ENCODE assay signal across 20 cellular contexts in genomic region chr5:144422025-144422424, GRCh38.
"Had no signal": no experiment of that assay in that cellular context is flagged by ENCODE, and none has a peak within 500 bp of the region (broad histone marks: within the 10 kb centered on the region; RNA-seq: fewer than 3 reads in every experiment).

No MANE protein-coding gene starts in this region.

- DNase-seq: activated CD4-positive, alpha-beta T cell treated with anti-CD3 and anti-CD28 coated beads for 4 hours; activated CD4-positive, alpha-beta T cell treated with anti-CD3 and anti-CD28 coated beads, Interleukin-2, amount 50 U/mL, for 48 hours; activated CD4-positive, CD25-positive, alpha-beta regulatory T cell; activated effector memory CD4-positive, alpha-beta T cell treated with Interleukin-2 at 50 U/mL for 16 hours; activated naive CD4-positive, alpha-beta T cell treated with anti-CD3 and anti-CD28 coated beads, Interleukin-2, amount 10 ng/mL, durations not matched to agents 7 days and 5 days; activated T-cell treated with anti-CD3 and anti-CD28 coated beads, Interleukin-2, amount 50 U/mL, for 48 hours; caudate nucleus; effector memory CD4-positive, alpha-beta T cell; kidney; midbrain; pancreas; right lobe of liver; small intestine; stimulated activated CD4-positive, alpha-beta T cell treated with anti-CD3 and anti-CD28 coated beads, Interleukin-15, amount 100 ng/mL, for 24 hours; stimulated activated naive CD4-positive, alpha-beta T cell; T-helper 17 cell; upper lobe of left lung had no signal

- H3K4me1 ChIP-seq: foreskin keratinocyte, right lobe of liver, upper lobe of left lung had no signal

- H3K27me3 ChIP-seq: foreskin keratinocyte, pancreas, right lobe of liver, upper lobe of left lung had no signal

- H3K36me3 ChIP-seq: pancreas, right lobe of liver, thoracic aorta, upper lobe of left lung had no signal

- H3K4me3 ChIP-seq: lung, pancreas, right lobe of liver, thoracic aorta, upper lobe of left lung had no signal

- H3K27ac ChIP-seq: foreskin keratinocyte, right lobe of liver, thoracic aorta, upper lobe of left lung had no signal
